In genomic region chr5:110441035-110441434, GRCh38 we compare ENCODE assay signal across 8 cellular contexts.
DNase-seq lines count a peak whose midpoint lies in the region; ATAC-seq and TF ChIP-seq lines count a peak whose summit lies in the region.

No MANE protein-coding gene starts in this region.

- no peaks in the 10 kb centered on the region for H3K4me1 ChIP-seq in SJCRH30
- no peaks in the 10 kb centered on the region for H3K4me1 ChIP-seq in colonic mucosa
- no peaks in the 10 kb centered on the region for H3K4me1 ChIP-seq in gastroesophageal sphincter

- intact Hi-C loops in colonic mucosa (cut with DNase I), result no loop called here
- intact Hi-C loops in activated T-helper 1 cell treated with anti-CD3 and anti-CD28 coated beads, Interleukin-12 subunit alpha, Interleukin-12 subunit beta, Interleukin-2, Interleukin-4 antibody, amounts not matched to agents 30 ng/mL and 10 ng/mL and 1 ng/mL, durations not matched to agents 14 hours and 24 hours and 36 hours (cut with micrococcal nuclease), result loop anchor here (5.0 kb wide), 1 partner anchor 186 kb away; no protein-coding TSS in a partner anchor

- POLR2A ChIA-PET in AG04449 (lab: Yijun Ruan, JAX), result no interaction called here

- ATAC-seq in GM18517 (IDR thresholded peaks at IDR 0.05; ENCODE audit: unreplicated experiment) (peak; percentile 63), HG03280 (IDR thresholded peaks at IDR 0.05; ENCODE audit: unreplicated experiment) (peak; percentile 63), gastroesophageal sphincter (no peak)

- H3K27ac ChIP-seq in SJCRH30, result no peak overlapping the region
- H3K27ac ChIP-seq in colonic mucosa, result no peak overlapping the region
- H3K27ac ChIP-seq in gastroesophageal sphincter, result no peak overlapping the region

- no peaks in the 10 kb centered on the region for H3K36me3 Mint-ChIP-seq in activated T-helper 1 cell treated with anti-CD3 and anti-CD28 coated beads, Interleukin-12 subunit alpha, Interleukin-12 subunit beta, Interleukin-2, Interleukin-4 antibody, amounts not matched to agents 30 ng/mL and 10 ng/mL and 1 ng/mL, durations not matched to agents 14 hours and 24 hours and 36 hours (ENCODE audit: low read depth)

- DNase-seq in AG04449 (ENCODE audit: low read depth, low spot score) (peak; percentile 21), SJCRH30 (peak; percentile 4 to 37), iPS-NIHi7 (ENCODE audit: extremely low spot score) (peak; percentile 54), colonic mucosa (no peak)
- no peak for DNase-seq in activated T-helper 1 cell treated with anti-CD3 and anti-CD28 coated beads, Interleukin-12 subunit alpha, Interleukin-12 subunit beta, Interleukin-2, Interleukin-4 antibody, amounts not matched to agents 30 ng/mL and 10 ng/mL and 1 ng/mL, durations not matched to agents 14 hours and 24 hours and 36 hours (ENCODE audit: low spot score)

- no peak overlapping the region for H3K4me3 Mint-ChIP-seq in activated T-helper 1 cell treated with anti-CD3 and anti-CD28 coated beads, Interleukin-12 subunit alpha, Interleukin-12 subunit beta, Interleukin-2, Interleukin-4 antibody, amounts not matched to agents 30 ng/mL and 10 ng/mL and 1 ng/mL, durations not matched to agents 14 hours and 24 hours and 36 hours

- H3K9ac ChIP-seq in colonic mucosa (ENCODE audit: low read depth in 2 of 2, low read length in 2 of 2), result no peak overlapping the region

- no peaks in the 10 kb centered on the region for H3K9me3 ChIP-seq in SJCRH30 (replicated peaks)
- no peaks in the 10 kb centered on the region for H3K9me3 ChIP-seq in colonic mucosa
- peaks cover 0 to 4% (median 0%) of the 10 kb centered on the region in 3 donors for H3K9me3 ChIP-seq in gastroesophageal sphincter

- H3K27me3 ChIP-seq in SJCRH30, result no peaks in the 10 kb centered on the region
- no peaks in the 10 kb centered on the region for H3K27me3 ChIP-seq in colonic mucosa
- no peaks in the 10 kb centered on the region for H3K27me3 ChIP-seq in gastroesophageal sphincter

- no peak overlapping the region for H3K27ac Mint-ChIP-seq in activated T-helper 1 cell treated with anti-CD3 and anti-CD28 coated beads, Interleukin-12 subunit alpha, Interleukin-12 subunit beta, Interleukin-2, Interleukin-4 antibody, amounts not matched to agents 30 ng/mL and 10 ng/mL and 1 ng/mL, durations not matched to agents 14 hours and 24 hours and 36 hours

- H3K9me3 Mint-ChIP-seq in activated T-helper 1 cell treated with anti-CD3 and anti-CD28 coated beads, Interleukin-12 subunit alpha, Interleukin-12 subunit beta, Interleukin-2, Interleukin-4 antibody, amounts not matched to agents 30 ng/mL and 10 ng/mL and 1 ng/mL, durations not matched to agents 14 hours and 24 hours and 36 hours, result no peaks in the 10 kb centered on the region

- H3K36me3 ChIP-seq in SJCRH30 (no peaks in the 10 kb centered on the region), colonic mucosa (no peaks in the 10 kb centered on the region), gastroesophageal sphincter (no peaks in the 10 kb centered on the region)

- peaks cover 3% of the 10 kb centered on the region for H3K27me3 Mint-ChIP-seq in activated T-helper 1 cell treated with anti-CD3 and anti-CD28 coated beads, Interleukin-12 subunit alpha, Interleukin-12 subunit beta, Interleukin-2, Interleukin-4 antibody, amounts not matched to agents 30 ng/mL and 10 ng/mL and 1 ng/mL, durations not matched to agents 14 hours and 24 hours and 36 hours (ENCODE audit: insufficient read depth)

- CTCF ChIA-PET in AG04449 (lab: Yijun Ruan, JAX), result interaction anchor here (0.9 to 4.7 kb wide), 16 partner anchors 9 to 286 kb away, joined by 3 to 40 read pairs (median 3); partner anchors contain the start of gene TMEM232

- TF ChIP-seq CTCF in AG04449 (IDR thresholded peaks at IDR 0.05; ENCODE audit: insufficient read depth, low read length, missing control alignments) (peak; percentile 59), colonic mucosa (IDR thresholded peaks at IDR 0.05) (no peak), gastroesophageal sphincter (IDR thresholded peaks at IDR 0.05) (no peak)

- TF ChIP-seq POLR2A in gastroesophageal sphincter (IDR thresholded peaks at IDR 0.05), result no peak

- no peaks in the 10 kb centered on the region for H3K4me1 Mint-ChIP-seq in activated T-helper 1 cell treated with anti-CD3 and anti-CD28 coated beads, Interleukin-12 subunit alpha, Interleukin-12 subunit beta, Interleukin-2, Interleukin-4 antibody, amounts not matched to agents 30 ng/mL and 10 ng/mL and 1 ng/mL, durations not matched to agents 14 hours and 24 hours and 36 hours (ENCODE audit: low read depth)

- no peak for TF ChIP-seq EP300 in gastroesophageal sphincter (IDR thresholded peaks at IDR 0.05)

- H3K4me3 ChIP-seq in AG04449 (ENCODE audit: low read depth, low read length) (no peak overlapping the region), SJCRH30 (no peak overlapping the region), colonic mucosa (no peak overlapping the region), gastroesophageal sphincter (no peak overlapping the region)

- WGBS in gastroesophageal sphincter (ENCODE audit: low coverage in 1 of 2), 2 donors, result 19 to 47% methylated on average over 2 of the region's 2 CpGs

Comparison
In these comparisons a context has a peak if more than half of its experiments do, and no peak if none do; other contexts are left out.
1. DNase-seq: peak in AG04449 (single experiment), SJCRH30 (2 of 2) and iPS-NIHi7 (single experiment); none in colonic mucosa (single experiment) and activated T-helper 1 cell treated with anti-CD3 and anti-CD28 coated beads, Interleukin-12 subunit alpha, Interleukin-12 subunit beta, Interleukin-2, Interleukin-4 antibody, amounts not matched to agents 30 ng/mL and 10 ng/mL and 1 ng/mL, durations not matched to agents 14 hours and 24 hours and 36 hours (single experiment).